15 cellular contexts compared by ENCODE assay signal in the genomic region with DNA sequence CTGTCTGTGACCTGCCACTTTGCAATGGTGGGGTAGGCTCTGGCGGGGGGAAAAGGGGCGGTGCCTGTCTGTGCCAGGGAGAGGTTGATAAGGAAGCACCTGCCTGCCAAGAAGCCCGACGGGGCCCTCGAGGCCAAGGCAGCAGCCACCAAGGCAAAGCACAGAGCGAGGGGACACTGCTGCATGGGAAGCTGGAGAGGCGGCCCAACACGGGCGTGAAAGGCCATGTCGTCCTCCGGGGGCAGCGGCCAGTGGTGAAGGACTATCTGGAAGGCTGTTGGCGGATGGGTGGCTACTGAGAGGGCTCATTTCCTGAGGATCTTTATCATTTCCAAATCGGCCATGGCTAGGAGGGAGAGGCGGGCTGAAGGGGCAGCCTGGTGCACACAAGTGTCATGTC.
"Had no signal": no experiment of that assay in that cellular context is flagged by ENCODE, and none has a peak within 500 bp of the region (broad histone marks: within the 10 kb centered on the region; RNA-seq: fewer than 3 reads in every experiment).

No MANE protein-coding gene starts in this region.

- ATAC-seq: activated T-cell treated with anti-CD3 and anti-CD28 coated beads, Interleukin-2, amount 50 U/mL, for 4 hours; esophagus mucosa had no signal

- H3K4me3 Mint-ChIP-seq: activated T-cell treated with anti-CD3 and anti-CD28 coated beads, Interleukin-2, amount 50 U/mL, for 4 hours; immature natural killer cell; naive B cell; stimulated activated naive CD8-positive, alpha-beta T cell treated with anti-CD3 and anti-CD28 coated beads, Interleukin-15, Interleukin-2, amounts not matched to agents 100 ng/mL and 50 ng/mL, for 24 hours had no signal

- H3K27me3 Mint-ChIP-seq: naive B cell; stimulated activated naive CD8-positive, alpha-beta T cell treated with anti-CD3 and anti-CD28 coated beads, Interleukin-15, Interleukin-2, amounts not matched to agents 100 ng/mL and 50 ng/mL, for 24 hours had no signal

- DNase-seq: activated CD4-positive, alpha-beta T cell treated with anti-CD3 and anti-CD28 coated beads, Interleukin-2, amount 50 U/mL, for 4 hours; activated CD4-positive, CD25-positive, alpha-beta regulatory T cell treated with anti-CD3 and anti-CD28 coated beads, Interleukin-2, amount 50 U/mL, for 72 hours; activated T-cell treated with anti-CD3 and anti-CD28 coated beads, Interleukin-2, amount 50 U/mL, for 4 hours; brain microvascular endothelial cell; dermis blood vessel endothelial cell; immature natural killer cell; naive B cell; occipital lobe; sigmoid colon; stimulated activated CD4-positive, alpha-beta T cell treated with anti-CD3 and anti-CD28 coated beads, Interleukin-12 subunit alpha, Interleukin-12 subunit beta, amount 100 ng/mL, for 4 hours had no signal

- H3K9me3 ChIP-seq: prostate gland, sigmoid colon, thoracic aorta had no signal

- H3K36me3 ChIP-seq: prostate gland had no signal

- H3K9me3 Mint-ChIP-seq: activated T-cell treated with anti-CD3 and anti-CD28 coated beads, Interleukin-2, amount 50 U/mL, for 4 hours; immature natural killer cell; naive B cell; stimulated activated naive CD8-positive, alpha-beta T cell treated with anti-CD3 and anti-CD28 coated beads, Interleukin-15, Interleukin-2, amounts not matched to agents 100 ng/mL and 50 ng/mL, for 24 hours had no signal

- H3K27ac Mint-ChIP-seq: stimulated activated naive CD8-positive, alpha-beta T cell treated with anti-CD3 and anti-CD28 coated beads, Interleukin-15, Interleukin-2, amounts not matched to agents 100 ng/mL and 50 ng/mL, for 24 hours had no signal

- H3K27ac ChIP-seq: brain microvascular endothelial cell, sigmoid colon, thoracic aorta had no signal

- H3K4me3 ChIP-seq: lung, prostate gland, sigmoid colon, thoracic aorta had no signal

- H3K27me3 ChIP-seq: brain microvascular endothelial cell, sigmoid colon had no signal
